Comparison of ENCODE assay signal across 8 cellular contexts in genomic region chr13:46552888-46553520, GRCh38. TPM values are rescaled to one million over a fixed set of nuclear protein-coding genes. Genes with fewer than 3 reads are reported as not detected.
DNase-seq lines count a peak whose midpoint lies in the region; ATAC-seq and TF ChIP-seq lines count a peak whose summit lies in the region.

A gene with protein sequence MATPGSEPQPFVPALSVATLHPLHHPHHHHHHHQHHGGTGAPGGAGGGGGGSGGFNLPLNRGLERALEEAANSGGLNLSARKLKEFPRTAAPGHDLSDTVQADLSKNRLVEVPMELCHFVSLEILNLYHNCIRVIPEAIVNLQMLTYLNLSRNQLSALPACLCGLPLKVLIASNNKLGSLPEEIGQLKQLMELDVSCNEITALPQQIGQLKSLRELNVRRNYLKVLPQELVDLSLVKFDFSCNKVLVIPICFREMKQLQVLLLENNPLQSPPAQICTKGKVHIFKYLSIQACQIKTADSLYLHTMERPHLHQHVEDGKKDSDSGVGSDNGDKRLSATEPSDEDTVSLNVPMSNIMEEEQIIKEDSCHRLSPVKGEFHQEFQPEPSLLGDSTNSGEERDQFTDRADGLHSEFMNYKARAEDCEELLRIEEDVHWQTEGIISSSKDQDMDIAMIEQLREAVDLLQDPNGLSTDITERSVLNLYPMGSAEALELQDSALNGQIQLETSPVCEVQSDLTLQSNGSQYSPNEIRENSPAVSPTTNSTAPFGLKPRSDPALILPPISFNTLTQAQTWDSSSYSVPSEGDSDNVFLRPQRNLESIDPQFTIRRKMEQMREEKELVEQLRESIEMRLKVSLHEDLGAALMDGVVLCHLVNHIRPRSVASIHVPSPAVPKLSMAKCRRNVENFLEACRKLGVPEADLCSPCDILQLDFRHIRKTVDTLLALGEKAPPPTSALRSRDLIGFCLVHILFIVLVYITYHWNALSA (plus strand): TSS chr13:46553170. CDS start chr13:46553397, 227 bp downstream.

- H3F3A ChIP-seq in GM23338 (replicated peaks; ENCODE audit: low read depth) (0 out of 2 replicates have a peak, but pooled peaks cover 3% of the 10 kb centered on the region), MM.1S (ENCODE audit: insufficient read depth, low read length) (no peaks in the 10 kb centered on the region), neural cell (ENCODE audit: insufficient read depth, low read length, poor library complexity, severe bottlenecking) (no peaks in the 10 kb centered on the region)

- H3K27ac ChIP-seq in GM23338 (ENCODE audit: low read depth) (no peak within 1 kb of the TSS), MM.1S (ENCODE audit: low read length) (peak within 1 kb of the TSS; percentile 32; the same call in 1 of the 2 replicates), neural cell (ENCODE audit: low read length) (peak within 1 kb of the TSS; percentile 64)

- ATAC-seq in GM23338 = peak; percentile 75
- ATAC-seq in stimulated activated naive CD8-positive, alpha-beta T cell treated with anti-CD3 and anti-CD28 coated beads, Interleukin-15, amount 100 ng/mL, for 72 hours = peak; percentile 83

- H3K4me2 ChIP-seq in GM23338 = peak within 1 kb of the TSS; percentile 100
- peak within 1 kb of the TSS; percentile 86 for H3K4me2 ChIP-seq in MM.1S (ENCODE audit: low read depth, low read length)
- peak within 1 kb of the TSS; percentile 63 for H3K4me2 ChIP-seq in neural cell (ENCODE audit: low read length)

- H3K9me3 Mint-ChIP-seq in GM23338 = no peaks in the 10 kb centered on the region
- no peaks in the 10 kb centered on the region for H3K9me3 Mint-ChIP-seq in stimulated activated naive CD8-positive, alpha-beta T cell treated with anti-CD3 and anti-CD28 coated beads, Interleukin-15, amount 100 ng/mL, for 72 hours

- TF ChIP-seq CTCF in GM23338 (conservative IDR thresholded peaks at IDR 0.05; ENCODE audit: low read depth in 2 of 2) = no peak
- TF ChIP-seq CTCF in MM.1S (IDR thresholded peaks at IDR 0.05; ENCODE audit: low read length) = no peak
- no peak for TF ChIP-seq CTCF in fibroblast of the aortic adventitia (IDR thresholded peaks at IDR 0.05; ENCODE audit: insufficient read depth, low read length)
- TF ChIP-seq CTCF in neural cell (IDR thresholded peaks at IDR 0.05; ENCODE audit: poor library complexity, severe bottlenecking) = no peak

- H2AFZ ChIP-seq in GM23338 = peak within 1 kb of the TSS; percentile 97
- H2AFZ ChIP-seq in MM.1S (ENCODE audit: low read length) = peak within 1 kb of the TSS; percentile 74
- peak within 1 kb of the TSS; percentile 89 for H2AFZ ChIP-seq in neural cell (ENCODE audit: low read depth, low read length)

- peak; percentile 30 for TF ChIP-seq RAD21 in neural cell (conservative IDR thresholded peaks at IDR 0.05)

- peaks cover 19% of the 10 kb centered on the region for H3K4me1 ChIP-seq in GM23338 (ENCODE audit: insufficient read depth)
- H3K4me1 ChIP-seq in MM.1S (ENCODE audit: low read length) = 0 out of 2 replicates have a peak, but pooled peaks cover 7% of the 10 kb centered on the region

- H3K27ac Mint-ChIP-seq in GM23338 = no peak within 1 kb of the TSS
- peak within 1 kb of the TSS; percentile 95 to 97 for H3K27ac Mint-ChIP-seq in stimulated activated naive CD8-positive, alpha-beta T cell treated with anti-CD3 and anti-CD28 coated beads, Interleukin-15, amount 100 ng/mL, for 72 hours

- H3K79me2 ChIP-seq in GM23338 (replicated peaks; ENCODE audit: insufficient read depth) (peaks cover 36% of the 10 kb centered on the region), MM.1S (ENCODE audit: low read length) (peaks cover 45% of the 10 kb centered on the region), neural cell (replicated peaks; ENCODE audit: insufficient read depth, low read length) (peaks cover 34% of the 10 kb centered on the region)

- no peaks in the 10 kb centered on the region for H3K9me2 ChIP-seq in GM23338 (ENCODE audit: insufficient read depth)
- no peaks in the 10 kb centered on the region for H3K9me2 ChIP-seq in MM.1S (replicated peaks; ENCODE audit: insufficient read depth, low read length)
- H3K9me2 ChIP-seq in neural cell (ENCODE audit: insufficient read depth, low read length) = no peaks in the 10 kb centered on the region

- peaks cover 22% of the 10 kb centered on the region; the same call in 2 of the 3 replicates for H3K4me1 Mint-ChIP-seq in GM23338
- H3K4me1 Mint-ChIP-seq in stimulated activated naive CD8-positive, alpha-beta T cell treated with anti-CD3 and anti-CD28 coated beads, Interleukin-15, amount 100 ng/mL, for 72 hours = peaks cover 50% of the 10 kb centered on the region

- peaks cover 21% of the 10 kb centered on the region for H3K27me3 Mint-ChIP-seq in GM23338 (ENCODE audit: insufficient read depth, low read depth, poor library complexity)
- peaks cover 14% of the 10 kb centered on the region for H3K27me3 Mint-ChIP-seq in stimulated activated naive CD8-positive, alpha-beta T cell treated with anti-CD3 and anti-CD28 coated beads, Interleukin-15, amount 100 ng/mL, for 72 hours

- H3K9ac ChIP-seq in MM.1S (ENCODE audit: low read length) (peak within 1 kb of the TSS; percentile 59), neural cell (ENCODE audit: low read length) (peak within 1 kb of the TSS; percentile 84)

- peak within 1 kb of the TSS; percentile 92 for H3K4me3 Mint-ChIP-seq in GM23338
- peak within 1 kb of the TSS; percentile 98 to 99 for H3K4me3 Mint-ChIP-seq in stimulated activated naive CD8-positive, alpha-beta T cell treated with anti-CD3 and anti-CD28 coated beads, Interleukin-15, amount 100 ng/mL, for 72 hours

- H3K9me3 ChIP-seq in MM.1S (replicated peaks; ENCODE audit: insufficient read depth, low read length) (no peaks in the 10 kb centered on the region), neural cell (ENCODE audit: low read length) (no peaks in the 10 kb centered on the region)

- H3K27me3 ChIP-seq in GM23338 (ENCODE audit: insufficient read depth) (peaks cover 18% of the 10 kb centered on the region), MM.1S (replicated peaks; ENCODE audit: insufficient read depth, low read length) (no peaks in the 10 kb centered on the region), neural cell (ENCODE audit: insufficient read depth, low read depth, low read length) (no peaks in the 10 kb centered on the region)

- DNase-seq in DMS53 (lab: John Stamatoyannopoulos, UW) = peak; percentile 90
- peak; percentile 89 for DNase-seq in GM23338 (ENCODE audit: low spot score)
- peak; percentile 76 for DNase-seq in MM.1S
- peak; percentile 92 for DNase-seq in SIG-M5 treated with dmso at 0.1 percent for 504 hours (lab: John Stamatoyannopoulos, UW; ENCODE audit: unreplicated experiment)
- peak; percentile 94 for DNase-seq in activated effector memory CD4-positive, alpha-beta T cell treated with anti-CD3 and anti-CD28 coated beads, Interleukin-2, amount 50 U/mL, for 16 hours
- DNase-seq in fibroblast of the aortic adventitia (ENCODE audit: low read depth) = peak; percentile 76
- peak; percentile 80 to 82 for DNase-seq in stimulated activated naive CD8-positive, alpha-beta T cell treated with anti-CD3 and anti-CD28 coated beads, Interleukin-15, amount 100 ng/mL, for 72 hours

- H4K20me1 ChIP-seq in GM23338 (replicated peaks; ENCODE audit: insufficient read depth) = peaks cover 9% of the 10 kb centered on the region; the same call in 1 of the 2 replicates
- no peaks in the 10 kb centered on the region for H4K20me1 ChIP-seq in MM.1S (ENCODE audit: insufficient read depth, low read length)
- peaks cover 7% of the 10 kb centered on the region for H4K20me1 ChIP-seq in neural cell (ENCODE audit: insufficient read depth)

- TF ChIP-seq EP300 in neural cell (conservative IDR thresholded peaks at IDR 0.05; ENCODE audit: poor library complexity, severe bottlenecking) = no peak

- peak within 1 kb of the TSS; percentile 90 for H3K4me3 ChIP-seq in GM23338
- H3K4me3 ChIP-seq in MM.1S (ENCODE audit: low read length) = peak within 1 kb of the TSS; percentile 82
- peak within 1 kb of the TSS; percentile 91 for H3K4me3 ChIP-seq in fibroblast of the aortic adventitia (ENCODE audit: low read depth, low read length)
- peak within 1 kb of the TSS; percentile 98 for H3K4me3 ChIP-seq in neural cell (ENCODE audit: low read length)

- H3K36me3 ChIP-seq in GM23338 (ENCODE audit: insufficient read depth) (no peaks in the 10 kb centered on the region), MM.1S (replicated peaks; ENCODE audit: insufficient read depth, low read length) (no peaks in the 10 kb centered on the region), neural cell (ENCODE audit: insufficient read depth, low read length) (no peaks in the 10 kb centered on the region)

- no peaks in the 10 kb centered on the region for H3K36me3 Mint-ChIP-seq in GM23338 (ENCODE audit: low read depth)

TF ChIP-seq in GM23338, 12 proteins besides CTCF, POLR2A, EP300 and RAD21:
- TF ChIP-seq POLR2AphosphoS5 (IDR thresholded peaks at IDR 0.05; ENCODE audit: low read depth) (peak; percentile 54), ETS1 (IDR thresholded peaks at IDR 0.05) (no peak), STAT1 (IDR thresholded peaks at IDR 0.05; ENCODE audit: unreplicated experiment) (no peak)

TF ChIP-seq in neural cell, 6 proteins besides CTCF, POLR2A, EP300 and RAD21:
- TF ChIP-seq SMC3 (conservative IDR thresholded peaks at IDR 0.05; ENCODE audit: poor library complexity) (no peak), MXI1 (conservative IDR thresholded peaks at IDR 0.05; ENCODE audit: poor library complexity, severe bottlenecking) (peak; percentile 21), POLR2AphosphoS5 (IDR thresholded peaks at IDR 0.05) (peak; percentile 65)

RNA-seq across cellular contexts. Expression of the gene that starts here (rescaled TPM):
- 8.0 and 9.2 TPM in 2 replicates for total RNA-seq in GM23338 (2014; rRNA removed; shearing (Covaris generic))
- polyA plus RNA-seq in GM23338 (2016; fragmentation: Nextera tagmentation; extraction: Ambion mirVana) (3.1 and 3.9 TPM in 2 replicates), neural cell (15.4 and 17.7 TPM in 2 replicates)
- total RNA-seq in fibroblast of the aortic adventitia (ENCODE audit: low replicate concordance) = 8.2 and 9.5 TPM in 2 replicates
- polyA minus RNA-seq in neural cell = 24.6 and 29.5 TPM in 2 replicates
